In genomic region chr13:53032849-53033248, GRCh38 we compare ENCODE assay signal across 37 cellular contexts. TPM values are rescaled to one million over a fixed set of nuclear protein-coding genes. Genes with fewer than 3 reads are reported as not detected.
"Had no signal": no experiment of that assay in that cellular context is flagged by ENCODE, and none has a peak within 500 bp of the region (broad histone marks: within the 10 kb centered on the region; RNA-seq: fewer than 3 reads in every experiment).

No MANE protein-coding gene starts in this region.

- H3K27ac ChIP-seq: adrenal gland, body of pancreas, brain microvascular endothelial cell, breast epithelium, VCaP had no signal

- H3K4me3 ChIP-seq: adrenal gland, body of pancreas, breast epithelium had no signal

- H3K4me1 Mint-ChIP-seq: activated B cell treated with CpG ODN at 0.5 μM for 24 hours; activated naive CD8-positive, alpha-beta T cell treated with anti-CD3 and anti-CD28 coated beads for 36 hours; activated T-helper 17 cell treated with anti-CD3 and anti-CD28 coated beads, Interleukin-2, amount 50 U/mL, for 72 hours had no signal

- FAIRE-seq: astrocyte, TTC549 had no signal

- H3K36me3 Mint-ChIP-seq: activated CD4-positive, alpha-beta memory T cell treated with anti-CD3 and anti-CD28 coated beads for 36 hours; activated naive CD4-positive, alpha-beta T cell treated with anti-CD3 and anti-CD28 coated beads, Interleukin-2, amount 50 U/mL, for 72 hours; activated naive CD8-positive, alpha-beta T cell treated with anti-CD3 and anti-CD28 coated beads for 36 hours had no signal

- H3K27ac Mint-ChIP-seq: activated B cell treated with CpG ODN at 0.5 μM for 24 hours; activated CD4-positive, alpha-beta memory T cell treated with anti-CD3 and anti-CD28 coated beads for 36 hours; activated CD8-positive, alpha-beta T cell treated with anti-CD3 and anti-CD28 coated beads for 36 hours; activated naive CD4-positive, alpha-beta T cell treated with anti-CD3 and anti-CD28 coated beads for 36 hours; activated naive CD4-positive, alpha-beta T cell treated with anti-CD3 and anti-CD28 coated beads, Interleukin-2, amount 50 U/mL, for 72 hours; activated naive CD8-positive, alpha-beta T cell treated with anti-CD3 and anti-CD28 coated beads for 36 hours; activated T-cell treated with anti-CD3 and anti-CD28 coated beads, Interleukin-2, amount 50 U/mL, for 72 hours; activated T-helper 1 cell treated with anti-CD3 and anti-CD28 coated beads, Interleukin-12 subunit alpha, Interleukin-12 subunit beta, Interleukin-2, Interleukin-4 antibody, amounts not matched to agents 30 ng/mL and 10 ng/mL and 1 ng/mL, durations not matched to agents 14 hours and 24 hours and 36 hours; activated T-helper 17 cell treated with anti-CD3 and anti-CD28 coated beads, Interleukin-2, amount 50 U/mL, for 72 hours; T-helper 1 cell treated with Interleukin-12 subunit alpha and Interleukin-12 subunit beta and Interleukin-4 antibody, amounts not matched to agents 30 μg/mL and 1 μg/mL, for 36 hours; T-helper 2 cell treated with Interferon-gamma antibody and Interleukin-4, amounts not matched to agents 5 μg/mL and 100 μg/mL, for 36 hours had no signal

- H3K36me3 ChIP-seq: adrenal gland, brain microvascular endothelial cell, breast epithelium had no signal

- H3K9me3 ChIP-seq: adrenal gland, body of pancreas, breast epithelium had no signal

- H3K27me3 ChIP-seq: adrenal gland, body of pancreas, brain microvascular endothelial cell, breast epithelium had no signal

- H3K9me3 Mint-ChIP-seq: activated B cell treated with CpG ODN at 0.5 μM for 24 hours; activated CD4-positive, alpha-beta memory T cell treated with anti-CD3 and anti-CD28 coated beads for 36 hours; activated CD8-positive, alpha-beta T cell treated with anti-CD3 and anti-CD28 coated beads for 36 hours; activated naive CD4-positive, alpha-beta T cell treated with anti-CD3 and anti-CD28 coated beads for 36 hours; activated naive CD4-positive, alpha-beta T cell treated with anti-CD3 and anti-CD28 coated beads, Interleukin-2, amount 50 U/mL, for 72 hours; activated naive CD8-positive, alpha-beta T cell treated with anti-CD3 and anti-CD28 coated beads for 36 hours; activated T-cell treated with anti-CD3 and anti-CD28 coated beads, Interleukin-2, amount 50 U/mL, for 4 hours; activated T-cell treated with anti-CD3 and anti-CD28 coated beads, Interleukin-2, amount 50 U/mL, for 72 hours; activated T-helper 1 cell treated with anti-CD3 and anti-CD28 coated beads, Interleukin-12 subunit alpha, Interleukin-12 subunit beta, Interleukin-2, Interleukin-4 antibody, amounts not matched to agents 30 ng/mL and 10 ng/mL and 1 ng/mL, durations not matched to agents 14 hours and 24 hours and 36 hours; activated T-helper 17 cell treated with anti-CD3 and anti-CD28 coated beads, Interleukin-2, amount 50 U/mL, for 72 hours; T-helper 1 cell treated with Interleukin-12 subunit alpha and Interleukin-12 subunit beta and Interleukin-4 antibody, amounts not matched to agents 30 μg/mL and 1 μg/mL, for 36 hours; T-helper 2 cell treated with Interferon-gamma antibody and Interleukin-4, amounts not matched to agents 5 μg/mL and 100 μg/mL, for 36 hours had no signal

- H3K4me1 ChIP-seq: adrenal gland, breast epithelium had no signal

- DNase-seq: activated B cell treated with CpG ODN at 0.5 μM for 24 hours; activated CD4-positive, alpha-beta memory T cell treated with anti-CD3 and anti-CD28 coated beads for 36 hours; activated CD4-positive, alpha-beta T cell treated with anti-CD3 and anti-CD28 coated beads for 48 hours; activated CD4-positive, alpha-beta T cell treated with anti-CD3 and anti-CD28 coated beads, Interleukin-2, amount 50 U/mL, for 1 hour; activated CD4-positive, alpha-beta T cell treated with anti-CD3 and anti-CD28 coated beads, Interleukin-2, amount 50 U/mL, for 4 hours; activated CD4-positive, CD25-positive, alpha-beta regulatory T cell treated with anti-CD3 and anti-CD28 coated beads, Interleukin-2, amount 50 U/mL, for 72 hours; activated CD8-positive, alpha-beta memory T cell treated with anti-CD3 and anti-CD28 coated beads, Interleukin-2, amount 50 U/mL, for 4 hours; activated CD8-positive, alpha-beta T cell treated with anti-CD3 and anti-CD28 coated beads for 36 hours; activated effector memory CD4-positive, alpha-beta T cell treated with anti-CD3 and anti-CD28 coated beads, Interleukin-2, amount 50 U/mL, for 16 hours; activated gamma-delta T cell treated with Interleukin-2 at 50 U/mL for 16 hours; activated naive CD4-positive, alpha-beta T cell; activated naive CD4-positive, alpha-beta T cell treated with anti-CD3 and anti-CD28 coated beads for 36 hours; activated naive CD4-positive, alpha-beta T cell treated with anti-CD3 and anti-CD28 coated beads, Interleukin-2, amount 50 U/mL, for 16 hours; activated naive CD8-positive, alpha-beta T cell treated with anti-CD3 and anti-CD28 coated beads for 36 hours; activated T-cell treated with anti-CD3 and anti-CD28 coated beads for 4 hours; activated T-cell treated with anti-CD3 and anti-CD28 coated beads, Interleukin-2, amount 50 U/mL, for 1 hour; activated T-cell treated with anti-CD3 and anti-CD28 coated beads, Interleukin-2, amount 50 U/mL, for 4 hours; activated T-cell treated with anti-CD3 and anti-CD28 coated beads, Interleukin-2, amount 50 U/mL, for 72 hours; adrenal gland; amniotic stem cell; aorta; body of pancreas; brain microvascular endothelial cell; central memory CD4-positive, alpha-beta T cell; T-helper 1 cell; T-helper 2 cell; T-helper 9 cell had no signal

- H3K4me3 Mint-ChIP-seq: activated B cell treated with CpG ODN at 0.5 μM for 24 hours; activated CD4-positive, alpha-beta memory T cell treated with anti-CD3 and anti-CD28 coated beads for 36 hours; activated CD8-positive, alpha-beta T cell treated with anti-CD3 and anti-CD28 coated beads for 36 hours; activated naive CD4-positive, alpha-beta T cell treated with anti-CD3 and anti-CD28 coated beads for 36 hours; activated naive CD8-positive, alpha-beta T cell treated with anti-CD3 and anti-CD28 coated beads for 36 hours; activated T-cell treated with anti-CD3 and anti-CD28 coated beads, Interleukin-2, amount 50 U/mL, for 4 hours; activated T-cell treated with anti-CD3 and anti-CD28 coated beads, Interleukin-2, amount 50 U/mL, for 72 hours; activated T-helper 1 cell treated with anti-CD3 and anti-CD28 coated beads, Interleukin-12 subunit alpha, Interleukin-12 subunit beta, Interleukin-2, Interleukin-4 antibody, amounts not matched to agents 30 ng/mL and 10 ng/mL and 1 ng/mL, durations not matched to agents 14 hours and 24 hours and 36 hours; activated T-helper 17 cell treated with anti-CD3 and anti-CD28 coated beads, Interleukin-2, amount 50 U/mL, for 72 hours; T-helper 1 cell treated with Interleukin-12 subunit alpha and Interleukin-12 subunit beta and Interleukin-4 antibody, amounts not matched to agents 30 μg/mL and 1 μg/mL, for 36 hours; T-helper 2 cell treated with Interferon-gamma antibody and Interleukin-4, amounts not matched to agents 5 μg/mL and 100 μg/mL, for 36 hours had no signal

- H3K27me3 Mint-ChIP-seq: activated B cell treated with CpG ODN at 0.5 μM for 24 hours; activated CD8-positive, alpha-beta T cell treated with anti-CD3 and anti-CD28 coated beads for 36 hours had no signal

RNA-seq across cellular contexts. Expression of gene OLFM4, which starts 4.2 kb away (rescaled TPM):
- total RNA-seq: activated B cell treated with CpG ODN at 0.5 μM for 24 hours; activated CD4-positive, alpha-beta memory T cell treated with anti-CD3 and anti-CD28 coated beads for 36 hours; activated CD8-positive, alpha-beta memory T cell treated with anti-CD3 and anti-CD28 coated beads for 36 hours; activated CD8-positive, alpha-beta T cell treated with anti-CD3 and anti-CD28 coated beads for 36 hours; activated naive CD4-positive, alpha-beta T cell treated with anti-CD3 and anti-CD28 coated beads for 36 hours; activated naive CD4-positive, alpha-beta T cell treated with anti-CD3 and anti-CD28 coated beads, Interleukin-2, amount 50 U/mL, for 72 hours; activated naive CD8-positive, alpha-beta T cell treated with anti-CD3 and anti-CD28 coated beads for 36 hours; activated T-cell treated with anti-CD3 and anti-CD28 coated beads, Interleukin-2, amount 50 U/mL, for 72 hours; activated T-helper 1 cell treated with anti-CD3 and anti-CD28 coated beads, Interleukin-12 subunit alpha, Interleukin-12 subunit beta, Interleukin-2, Interleukin-4 antibody, amounts not matched to agents 30 ng/mL and 10 ng/mL and 1 ng/mL, durations not matched to agents 14 hours and 24 hours and 36 hours; activated T-helper 17 cell treated with anti-CD3 and anti-CD28 coated beads, Interleukin-2, amount 50 U/mL, for 72 hours; astrocyte had no signal
